ENCODE assay signal across 14 cellular contexts in genomic region chr2:43941359-43941758, GRCh38.
"Had no signal": no experiment of that assay in that cellular context is flagged by ENCODE, and none has a peak within 500 bp of the region (broad histone marks: within the 10 kb centered on the region; RNA-seq: fewer than 3 reads in every experiment).

No MANE protein-coding gene starts in this region.

- H3K9me3 ChIP-seq: ovary, sigmoid colon, spleen, testis, upper lobe of left lung had no signal

- DNase-seq: activated CD4-positive, alpha-beta T cell treated with anti-CD3 and anti-CD28 coated beads, Interleukin-2, amount 50 U/mL, for 1 hour; activated CD8-positive, alpha-beta memory T cell treated with anti-CD3 and anti-CD28 coated beads for 24 hours; activated gamma-delta T cell treated with Interleukin-2 at 50 U/mL for 16 hours; amniotic stem cell; foreskin keratinocyte; islet precursor cell; ovary; sigmoid colon; spleen; stimulated activated naive CD8-positive, alpha-beta T cell treated with anti-CD3 and anti-CD28 coated beads, Interleukin-15, amount 100 ng/mL, for 72 hours; T-helper 9 cell; testis; upper lobe of left lung had no signal

- H3K36me3 ChIP-seq: ovary had no signal

- H3K4me1 ChIP-seq: foreskin keratinocyte, sigmoid colon, spleen, testis, upper lobe of left lung had no signal

- H3K27me3 ChIP-seq: foreskin keratinocyte, ovary, sigmoid colon, spleen, testis, upper lobe of left lung had no signal

- H3K4me3 ChIP-seq: ovary, sigmoid colon, spleen, testis, upper lobe of left lung had no signal

- ATAC-seq: activated CD4-positive, CD25-positive, alpha-beta regulatory T cell treated with anti-CD3 and anti-CD28 coated beads, Interleukin-2, amount 50 U/mL, for 24 hours; foreskin keratinocyte; stimulated activated naive CD8-positive, alpha-beta T cell treated with anti-CD3 and anti-CD28 coated beads, Interleukin-15, amount 100 ng/mL, for 72 hours had no signal

- H3K27ac ChIP-seq: foreskin keratinocyte, ovary, sigmoid colon, spleen, testis, upper lobe of left lung had no signal
